Comparison of ENCODE assay signal across 16 cellular contexts in the genomic region with DNA sequence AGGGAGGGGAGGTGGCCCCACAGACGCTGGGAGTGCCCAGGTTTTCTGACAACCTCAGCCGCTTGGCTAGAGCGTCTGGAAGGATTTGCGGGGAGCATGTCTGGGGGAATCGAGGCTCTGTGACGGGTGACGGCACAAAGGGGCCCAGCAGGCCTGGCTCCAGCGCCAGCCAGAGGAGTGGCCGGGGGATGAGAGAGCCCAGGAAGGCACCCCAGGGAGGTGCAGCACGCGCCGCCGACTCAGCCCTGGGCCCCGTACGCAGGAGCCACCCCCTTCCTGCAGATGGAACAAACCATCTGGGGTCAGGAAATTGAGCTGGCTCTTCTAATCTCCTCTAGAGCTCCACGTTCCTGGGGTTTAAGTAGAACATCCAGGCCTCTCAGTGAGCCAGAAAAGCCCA. TPM values are rescaled to one million over a fixed set of nuclear protein-coding genes. Genes with fewer than 3 reads are reported as not detected.
A peak's percentile ranks its signal among the peaks of the same experiment; 100 is the strongest.
DNase-seq lines count a peak whose midpoint lies in the region; ATAC-seq, FAIRE-seq and TF ChIP-seq lines count a peak whose summit lies in the region.
"Had no signal": no experiment of that assay in that cellular context is flagged by ENCODE, and none has a peak within 500 bp of the region (broad histone marks: within the 10 kb centered on the region; RNA-seq: fewer than 3 reads in every experiment).

No MANE protein-coding gene starts in this region.

- no peaks in the 10 kb centered on the region for H3K9me3 Mint-ChIP-seq in activated CD4-positive, alpha-beta memory T cell treated with anti-CD3 and anti-CD28 coated beads for 36 hours
- H3K9me3 Mint-ChIP-seq: activated B cell treated with CpG ODN at 0.5 μM for 24 hours had no signal

- peaks cover 22% of the 10 kb centered on the region for H3K27me3 Mint-ChIP-seq in activated CD4-positive, alpha-beta memory T cell treated with anti-CD3 and anti-CD28 coated beads for 36 hours

- 75% methylated on average over 16 of the region's 16 CpGs for WGBS in HepG2 (ENCODE audit: low lambda C conversion rate)

- no peak overlapping the region for H3K27ac Mint-ChIP-seq in activated CD4-positive, alpha-beta memory T cell treated with anti-CD3 and anti-CD28 coated beads for 36 hours
- H3K27ac Mint-ChIP-seq: activated B cell treated with CpG ODN at 0.5 μM for 24 hours had no signal

- no TSS peak for BruUV-seq in HepG2 (replicated peaks; lab: Mats Ljungman, UMichigan)

- intact Hi-C loops in activated CD4-positive, alpha-beta memory T cell treated with anti-CD3 and anti-CD28 coated beads for 36 hours (cut with micrococcal nuclease), result no loop called here
- intact Hi-C loops in HepG2 (cut with micrococcal nuclease; ENCODE audit: unreplicated experiment), result no loop called here

- DNase-seq in D721Med (ENCODE audit: insufficient read length, low spot score), result peak; percentile 92
- DNase-seq in activated CD4-positive, alpha-beta memory T cell treated with anti-CD3 and anti-CD28 coated beads for 36 hours, result peak; percentile 29
- DNase-seq in HepG2 (ENCODE audit: low spot score), result no peak
- no peak for DNase-seq in foreskin keratinocyte
- DNase-seq: activated B cell treated with CpG ODN at 0.5 μM for 24 hours, hypothalamus, left colon, MM.1S, NCI-H2107 had no signal

- H2AFZ ChIP-seq in HepG2 (ENCODE audit: low read length), result no peak overlapping the region

- H3K79me2 ChIP-seq in HepG2 (ENCODE audit: insufficient read depth, low read length), result no peaks in the 10 kb centered on the region

- TF ChIP-seq CTCF in D721Med (IDR thresholded peaks at IDR 0.05; ENCODE audit: insufficient read depth, missing control alignments) (no peak), HEK293 (tag by site-specific recombination; IDR thresholded peaks at IDR 0.05) (no peak), HepG2 (CRISPR knock-in tag; IDR thresholded peaks at IDR 0.05) (no peak), foreskin keratinocyte (conservative IDR thresholded peaks at IDR 0.05) (no peak)

- no peaks in the 10 kb centered on the region for H4K20me1 ChIP-seq in HepG2 (ENCODE audit: insufficient read depth, low read length)

- peaks cover 24 to 69% of the 10 kb centered on the region in 2 experiments for H3K27me3 ChIP-seq in HepG2 (ENCODE audit: control insufficient read depth in 1 of 2, insufficient read depth in 2 of 2, low read length in 2 of 2)
- H3K27me3 ChIP-seq in foreskin keratinocyte, result peaks cover 69% of the 10 kb centered on the region

- ATAC-seq in HepG2, result no peak
- ATAC-seq in foreskin keratinocyte, result no peak
- ATAC-seq in GM18520 (IDR thresholded peaks at IDR 0.05; ENCODE audit: unreplicated experiment), result no peak
- no peak for ATAC-seq in HG02623 (IDR thresholded peaks at IDR 0.05; ENCODE audit: unreplicated experiment)
- ATAC-seq: left colon, SK-N-SH treated with all-trans-retinoic acid at 6 μM for 48 hours had no signal

- FAIRE-seq in D721Med (lab: Jason Lieb, UNC), result no peak
- FAIRE-seq in HepG2 (lab: Jason Lieb, UNC), result no peak
- FAIRE-seq: astrocyte, GM12892 had no signal

- H3K36me3 ChIP-seq in HEK293 (ENCODE audit: control insufficient read depth in 2 of 2, insufficient read depth in 1 of 2, low read length in 2 of 2), result no peaks in the 10 kb centered on the region
- H3K36me3 ChIP-seq in HepG2 (replicated peaks in 1 of 2; ENCODE audit: control insufficient read depth in 1 of 2, insufficient read depth in 2 of 2, low read length in 2 of 2), result no peaks in the 10 kb centered on the region
- H3K36me3 ChIP-seq: esophagus muscularis mucosa had no signal

- no peak overlapping the region for H3K4me2 ChIP-seq in HepG2 (ENCODE audit: low read depth, low read length)

- H3K9ac ChIP-seq in HepG2 (ENCODE audit: insufficient read depth, low read depth, low read length), result no peak overlapping the region

- TF ChIP-seq POLR2A in HepG2 (IDR thresholded peaks at IDR 0.05; ENCODE audit: insufficient read depth in 1 of 2, low read depth in 2 of 2, low read length in 2 of 2), result no peak

- H3K36me3 Mint-ChIP-seq in activated CD4-positive, alpha-beta memory T cell treated with anti-CD3 and anti-CD28 coated beads for 36 hours, result no peaks in the 10 kb centered on the region

- POLR2A ChIA-PET in HEK293 (lab: Yijun Ruan, JAX), result no interaction called here
- POLR2A ChIA-PET in activated CD4-positive, alpha-beta memory T cell treated with anti-CD3 and anti-CD28 coated beads for 36 hours (lab: Charles Lee), result no interaction called here
- POLR2A ChIA-PET in HepG2 (lab: Yijun Ruan, JAX), result interaction anchor here (0.6 to 3.7 kb wide), 3 partner anchors 12 to 31 kb away, joined by 3 to 27 read pairs (median 20); no protein-coding TSS in a partner anchor

- H3K9me3 ChIP-seq in HEK293 (ENCODE audit: control insufficient read depth, insufficient read depth, low read depth, low read length), result no peaks in the 10 kb centered on the region
- no peaks in the 10 kb centered on the region for H3K9me3 ChIP-seq in HepG2 (ENCODE audit: low read length)
- H3K9me3 ChIP-seq: esophagus muscularis mucosa had no signal

- H3K4me3 Mint-ChIP-seq in activated CD4-positive, alpha-beta memory T cell treated with anti-CD3 and anti-CD28 coated beads for 36 hours, result no peak overlapping the region
- H3K4me3 Mint-ChIP-seq: activated B cell treated with CpG ODN at 0.5 μM for 24 hours had no signal

- no peaks in the 10 kb centered on the region; the same call in 1 of the 2 replicates for H3K4me1 ChIP-seq in HEK293 (ENCODE audit: control insufficient read depth, insufficient read depth, low read length)
- H3K4me1 ChIP-seq in HepG2 (ENCODE audit: insufficient read depth, low read length), result peaks cover 99% of the 10 kb centered on the region
- H3K4me1 ChIP-seq in foreskin keratinocyte, result no peaks in the 10 kb centered on the region

- TF ChIP-seq RAD21 in HepG2 (CRISPR knock-in tag; IDR thresholded peaks at IDR 0.05), result no peak

- TF ChIP-seq EP300 in HepG2 (IDR thresholded peaks at IDR 0.05; ENCODE audit: low read depth in 2 of 2, low read length in 2 of 2) (no peak), HepG2 (CRISPR knock-in tag; IDR thresholded peaks at IDR 0.05; ENCODE audit: borderline replicate concordance) (no peak)

- CTCF ChIA-PET in HEK293 (lab: Yijun Ruan, JAX) (interaction anchor here (0.6 kb wide), 1 partner anchor 14 kb away, joined by 5 read pairs; no protein-coding TSS in a partner anchor), HepG2 (lab: Yijun Ruan, JAX; ENCODE audit: low intra/inter-chr PET ratio, low total read pairs) (no interaction called here)
- CTCF ChIA-PET in activated CD4-positive, alpha-beta memory T cell treated with anti-CD3 and anti-CD28 coated beads for 36 hours (lab: Charles Lee), result no interaction called here

- H3K4me3 ChIP-seq in HEK293 (ENCODE audit: low read depth, low read length), result no peak overlapping the region
- H3K4me3 ChIP-seq in HepG2 (replicated peaks in 1 of 3; ENCODE audit: insufficient read depth in 1 of 3, low read depth in 2 of 3, low read length in 3 of 3), result no peak overlapping the region
- H3K4me3 ChIP-seq: esophagus muscularis mucosa had no signal

- in situ Hi-C loops in HepG2 (cut with HindIII; ENCODE audit: extremely low pct_ligation_motif_present, low pct_unique_long_range_greater_than_20kb), result no loop called here

- no peaks in the 10 kb centered on the region for H3K4me1 Mint-ChIP-seq in activated CD4-positive, alpha-beta memory T cell treated with anti-CD3 and anti-CD28 coated beads for 36 hours (ENCODE audit: low read depth)

- no peak overlapping the region for H3K27ac ChIP-seq in HEK293 (ENCODE audit: extremely low read depth, low read depth, low read length)
- no peak overlapping the region for H3K27ac ChIP-seq in HepG2 (ENCODE audit: extremely low read length, insufficient read depth, low read length)
- no peak overlapping the region for H3K27ac ChIP-seq in foreskin keratinocyte
- H3K27ac ChIP-seq: esophagus muscularis mucosa had no signal

TF ChIP-seq in HEK293, 187 proteins besides CTCF, POLR2A, EP300 and RAD21 (continues in another document):
- TF ChIP-seq KLF7 (tag by site-specific recombination; IDR thresholded peaks at IDR 0.05; ENCODE audit: borderline replicate concordance) (no peak), ZNF354C (tag by site-specific recombination; IDR thresholded peaks at IDR 0.05; ENCODE audit: borderline replicate concordance, low read depth) (no peak), ZBTB7A (tag by site-specific recombination; IDR thresholded peaks at IDR 0.05; ENCODE audit: low read depth) (no peak)

TF ChIP-seq in HepG2, 621 proteins besides CTCF, POLR2A, EP300 and RAD21 (continues in another document):
- TF ChIP-seq ZNF224 (CRISPR knock-in tag; IDR thresholded peaks at IDR 0.05), result no peak
- TF ChIP-seq, protein P1, sequence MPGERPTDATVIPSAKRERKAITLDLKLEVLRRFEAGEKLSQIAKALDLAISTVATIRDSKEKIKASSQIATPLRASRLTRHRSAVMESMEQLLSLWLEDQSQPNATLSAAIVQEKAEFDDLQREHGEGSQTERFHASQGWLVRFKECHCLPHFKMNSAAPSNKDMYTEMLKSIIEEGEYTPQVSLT (CRISPR knock-in tag; IDR thresholded peaks at IDR 0.05; ENCODE audit: borderline replicate concordance, low read depth), result no peak

RNA-seq across cellular contexts. Expression of a gene that starts 5.9 kb away (rescaled TPM):
- total RNA-seq in activated CD4-positive, alpha-beta memory T cell treated with anti-CD3 and anti-CD28 coated beads for 36 hours, result 10 to 100 TPM; 29.6 to 30.7 TPM
- total RNA-seq in HepG2 (2016; rRNA removed; fragmentation: Illumina TruSeq; extraction: Trizol) (23.8 and 55.5 TPM in 2 replicates), foreskin keratinocyte (2.3 and 2.4 TPM in 2 replicates)
- total RNA-seq in HepG2 (2016; cell fraction: cytosol; rRNA removed; fragmentation: Illumina TruSeq; extraction: Trizol; ENCODE audit: low read depth), result 21.3 and 22.4 TPM in 2 replicates
- 20.7 and 58.6 TPM in 2 replicates for total RNA-seq in HepG2 (2016; cell fraction: insoluble cytoplasmic fraction; rRNA removed; fragmentation: Illumina TruSeq; extraction: Trizol)
- total RNA-seq in HepG2 (2016; cell fraction: membrane; rRNA removed; fragmentation: Illumina TruSeq; extraction: Trizol), result 31.3 and 32.0 TPM in 2 replicates
- 55.7 and 65.4 TPM in 2 replicates for total RNA-seq in HepG2 (2016; cell fraction: nucleus; rRNA removed; fragmentation: Illumina TruSeq; extraction: Trizol)
- polyA plus RNA-seq in HepG2 (2011; rRNA removed) (91.3 and 112 TPM in 2 replicates), foreskin keratinocyte (1.5 and 1.9 TPM in 2 replicates)
- 53.2 and 96.9 TPM in 2 replicates for polyA plus RNA-seq in HepG2 (2011; cell fraction: cytosol; rRNA removed)
- 133 and 239 TPM in 2 replicates for polyA plus RNA-seq in HepG2 (2011; cell fraction: nucleus; rRNA removed)
- polyA plus RNA-seq in HepG2 (2012), result 48.1 and 97.6 TPM in 2 replicates
- polyA plus RNA-seq in HepG2 (2016; cell fraction: cytosol; fragmentation: Illumina TruSeq; extraction: Trizol; ENCODE audit: low read depth), result 14.3 and 17.6 TPM in 2 replicates
- polyA plus RNA-seq in HepG2 (2016; cell fraction: insoluble cytoplasmic fraction; fragmentation: Illumina TruSeq; extraction: Trizol; ENCODE audit: low read depth), result 25.9 and 26.2 TPM in 2 replicates
- 21.9 and 22.4 TPM in 2 replicates for polyA plus RNA-seq in HepG2 (2016; cell fraction: membrane; fragmentation: Illumina TruSeq; extraction: Trizol; ENCODE audit: low read depth)
- 114 and 125 TPM in 2 replicates for polyA plus RNA-seq in HepG2 (2016; cell fraction: nucleus; fragmentation: Illumina TruSeq; extraction: Trizol; ENCODE audit: insufficient read depth, low read depth)
- 44.0 and 104 TPM in 2 replicates for polyA minus RNA-seq in HepG2 (2011; rRNA and poly(A)+ RNA removed; ENCODE audit: low replicate concordance)
- 27.7 and 39.2 TPM in 2 replicates for polyA minus RNA-seq in HepG2 (2011; cell fraction: cytosol; rRNA and poly(A)+ RNA removed)
- 31.2 and 42.4 TPM in 2 replicates for polyA minus RNA-seq in HepG2 (2011; cell fraction: nucleus; rRNA and poly(A)+ RNA removed)

Comparison
In these comparisons a context has a peak if more than half of its experiments do, and no peak if none do; other contexts are left out.
1. DNase-seq: peak in D721Med (single experiment) and activated CD4-positive, alpha-beta memory T cell treated with anti-CD3 and anti-CD28 coated beads for 36 hours (single experiment); none in HepG2 (single experiment) and foreskin keratinocyte (0 of 2).